ENCODE assay signal across 17 cellular contexts in genomic region chr1:7684132-7684531, GRCh38.
DNase-seq lines count a peak whose midpoint lies in the region; ATAC-seq, FAIRE-seq and TF ChIP-seq lines count a peak whose summit lies in the region.
"Had no signal": no experiment of that assay in that cellular context is flagged by ENCODE, and none has a peak within 500 bp of the region (broad histone marks: within the 10 kb centered on the region; RNA-seq: fewer than 3 reads in every experiment).

No MANE protein-coding gene starts in this region.

- no peaks in the 10 kb centered on the region for H3K9me2 ChIP-seq in SK-N-SH

- no peak overlapping the region for H2AFZ ChIP-seq in SK-N-SH (ENCODE audit: low read depth)

- H3K9me3 ChIP-seq in SK-N-SH (no peaks in the 10 kb centered on the region), kidney (ENCODE audit: control insufficient read depth in 1 of 2, low read length in 2 of 2) (no peaks in the 10 kb centered on the region), heart right ventricle (no peaks in the 10 kb centered on the region)

- WGBS in SK-N-SH (ENCODE audit: low lambda C conversion rate): 75% methylated on average over 2 of the region's 8 CpGs
- WGBS in heart right ventricle, 2 donors: 83 to 85% methylated on average over 8 of the region's 8 CpGs

- no peaks in the 10 kb centered on the region for H3K27me3 ChIP-seq in SK-N-SH (ENCODE audit: insufficient read depth)
- peaks cover 0 to 24% (median 0%) of the 10 kb centered on the region in 7 donors for H3K27me3 ChIP-seq in heart right ventricle

- TF ChIP-seq CTCF in SK-N-SH (IDR thresholded peaks at IDR 0.05): no peak
- TF ChIP-seq CTCF in kidney (IDR thresholded peaks at IDR 0.05; ENCODE audit: borderline replicate concordance, extremely low read depth, insufficient read depth): no peak
- TF ChIP-seq CTCF in heart right ventricle (IDR thresholded peaks at IDR 0.05): no peak

- no peaks in the 10 kb centered on the region for H3K79me2 ChIP-seq in SK-N-SH (ENCODE audit: insufficient read depth)

- intact Hi-C loops in kidney (cut with DNase I) (no loop called here), heart right ventricle (cut with DNase I) (loop anchor here in 2 of 10 donors (5.0 kb wide), 2 partner anchors 48 to 53 kb away; no protein-coding TSS in a partner anchor)

- H3K27ac ChIP-seq in SK-N-SH (ENCODE audit: low read depth in 2 of 2, low read length in 1 of 2) (peak overlapping the region in 1 of 2 experiments; percentile 64; a peak in 2 of 4 replicates), kidney (ENCODE audit: low read depth in 2 of 2, low read length in 2 of 2) (no peak overlapping the region), heart right ventricle (no peak overlapping the region)
- H3K27ac ChIP-seq: C4-2B, HL-60 had no signal

- no peak overlapping the region for H3K4me3 ChIP-seq in SK-N-SH (ENCODE audit: low read depth in 2 of 2, low read length in 1 of 2)
- no peak overlapping the region for H3K4me3 ChIP-seq in kidney (ENCODE audit: low read length in 2 of 2)
- no peak overlapping the region for H3K4me3 ChIP-seq in heart right ventricle

- ATAC-seq in SK-N-SH treated with all-trans-retinoic acid at 6 μM for 48 hours: no peak; the same call in 2 of the 3 replicates
- no peak for ATAC-seq in heart right ventricle
- ATAC-seq: HCT116 had no signal

- FAIRE-seq in kidney (lab: Jason Lieb, UNC): no peak
- FAIRE-seq: D721Med, H54 had no signal

- H3F3A ChIP-seq in SK-N-SH (replicated peaks; ENCODE audit: insufficient read depth): no peaks in the 10 kb centered on the region

- no peak overlapping the region for H3K4me2 ChIP-seq in SK-N-SH

- H4K20me1 ChIP-seq in SK-N-SH (ENCODE audit: insufficient read depth): no peaks in the 10 kb centered on the region

- CTCF ChIA-PET in SK-N-SH (lab: Yijun Ruan, JAX): interaction anchor here (1.1 to 22.6 kb wide), 3 partner anchors 16 to 61 kb away, joined by 3 to 739 read pairs (median 112); no protein-coding TSS in a partner anchor

- H3K4me1 ChIP-seq in SK-N-SH (ENCODE audit: control insufficient read depth in 1 of 2, insufficient read depth in 2 of 2, low read depth in 1 of 2, low read length in 1 of 2) (peaks cover 0 to 47% of the 10 kb centered on the region in 2 experiments; a peak in 1 of 4 replicates), kidney (ENCODE audit: control insufficient read depth in 1 of 2, insufficient read depth in 1 of 2, low read depth in 1 of 2, low read length in 2 of 2) (no peaks in the 10 kb centered on the region), heart right ventricle (peaks cover 0 to 12% (median 9%) of the 10 kb centered on the region in 9 donors)

- H3K9ac ChIP-seq in SK-N-SH (no peak overlapping the region), kidney (ENCODE audit: low read length in 2 of 2) (no peak overlapping the region)

- POLR2A ChIA-PET in SK-N-SH (lab: Yijun Ruan, JAX): interaction anchor here (0.9 to 8.3 kb wide), 4 partner anchors 11 to 21 kb away, joined by 3 to 105 read pairs (median 4); no protein-coding TSS in a partner anchor

- TF ChIP-seq EP300 in SK-N-SH (IDR thresholded peaks at IDR 0.05; ENCODE audit: borderline replicate concordance in 1 of 2, low read depth in 1 of 2, low read length in 1 of 2): no peak

- H3K36me3 ChIP-seq in SK-N-SH (replicated peaks in 1 of 2; ENCODE audit: control insufficient read depth in 1 of 2, insufficient read depth in 2 of 2, low read length in 1 of 2): no peaks in the 10 kb centered on the region
- no peaks in the 10 kb centered on the region for H3K36me3 ChIP-seq in kidney (ENCODE audit: control insufficient read depth in 1 of 2, insufficient read depth in 2 of 2, low read length in 2 of 2)
- H3K36me3 ChIP-seq in heart right ventricle: no peaks in the 10 kb centered on the region

- DNase-seq in SK-N-SH (peak; percentile 74), NCI-H524 treated with DMSO at 0.1 percent for 48 hours (lab: John Stamatoyannopoulos, UW) (peak; percentile 68), kidney (peak; percentile 56), heart right ventricle (no peak), amygdala (lab: John Stamatoyannopoulos, UW) (no peak), hepatic stellate cell (ENCODE audit: low spot score) (no peak)
- DNase-seq in activated naive CD4-positive, alpha-beta T cell treated with Interleukin-2 at 50 U/mL for 16 hours: no peak
- DNase-seq: 8988T; AML-193; CD4-positive, alpha-beta memory T cell; DMS53 had no signal

- no peak for TF ChIP-seq RAD21 in SK-N-SH (IDR thresholded peaks at IDR 0.05; ENCODE audit: low read length)

TF ChIP-seq in SK-N-SH, 30 proteins besides CTCF, POLR2A, EP300 and RAD21 (continues in another document):
- TF ChIP-seq USF2 (IDR thresholded peaks at IDR 0.05; ENCODE audit: borderline replicate concordance, low read depth, low read length) (no peak), FOSL2 (IDR thresholded peaks at IDR 0.05; ENCODE audit: borderline replicate concordance, low read depth) (no peak), REST (IDR thresholded peaks at IDR 0.05; ENCODE audit: low read depth, low read length) (no peak), CHD2 (IDR thresholded peaks at IDR 0.05; ENCODE audit: low read length, partially characterized antibody) (peak; percentile 35), MXI1 (IDR thresholded peaks at IDR 0.05; ENCODE audit: low read depth, low read length) (no peak)

TF ChIP-seq in SK-N-SH treated with all-trans-retinoic acid at 6 μM for 48 hours, 23 proteins besides CTCF, POLR2A, EP300 and RAD21:
- no peak for TF ChIP-seq TOX (CRISPR knock-in tag; IDR thresholded peaks at IDR 0.05; ENCODE audit: borderline replicate concordance)
- no peak for TF ChIP-seq PPARA (CRISPR knock-in tag; IDR thresholded peaks at IDR 0.05; ENCODE audit: borderline replicate concordance)
- no peak for TF ChIP-seq OSR1 (CRISPR knock-in tag; IDR thresholded peaks at IDR 0.05)
- TF ChIP-seq RARB (CRISPR knock-in tag; IDR thresholded peaks at IDR 0.05): no peak
- TF ChIP-seq ESRRG (CRISPR knock-in tag; IDR thresholded peaks at IDR 0.05): no peak
- no peak for TF ChIP-seq POU6F1 (CRISPR knock-in tag; IDR thresholded peaks at IDR 0.05; ENCODE audit: borderline replicate concordance, low read depth)

Comparison
In these comparisons a context has a peak if more than half of its experiments do, and no peak if none do; other contexts are left out.
1. DNase-seq: peak in SK-N-SH (single experiment), NCI-H524 treated with DMSO at 0.1 percent for 48 hours (single experiment) and kidney (single experiment); none in heart right ventricle (0 of 2), amygdala (0 of 56), activated naive CD4-positive, alpha-beta T cell treated with Interleukin-2 at 50 U/mL for 16 hours (single experiment) and hepatic stellate cell (single experiment).